8 cellular contexts compared by ENCODE assay signal in genomic region chr1:161530671-161531609, GRCh38. TPM values are rescaled to one million over a fixed set of nuclear protein-coding genes. Genes with fewer than 3 reads are reported as not detected.
DNase-seq lines count a peak whose midpoint lies in the region; ATAC-seq and TF ChIP-seq lines count a peak whose summit lies in the region.
"Not testable (repeated sequence)": the region's sequence is repeated elsewhere in the genome, so short reads cannot be mapped to it uniquely, and the experiment has no call there.

No MANE protein-coding gene starts in this region.

- H3K4me3 ChIP-seq in mononuclear cell (ENCODE audit: low read length), result peak overlapping the region; percentile 67

- not testable (repeated sequence) for H3K27me3 Mint-ChIP-seq in Calu3 (ENCODE audit: unreplicated experiment); IgD-negative memory B cell

- peaks cover 20% of the 10 kb centered on the region for H3K36me3 Mint-ChIP-seq in Calu3 (ENCODE audit: insufficient read depth, unreplicated experiment)
- H3K36me3 Mint-ChIP-seq in IgD-negative memory B cell, result not testable (repeated sequence)

- not testable (repeated sequence) for H3K4me1 Mint-ChIP-seq in Calu3 (ENCODE audit: low read depth, unreplicated experiment)
- peaks cover 0 to 16% (median 1%) of the 10 kb centered on the region in 3 donors for H3K4me1 Mint-ChIP-seq in IgD-negative memory B cell

- ATAC-seq in GM21619 (IDR thresholded peaks at IDR 0.05; ENCODE audit: unreplicated experiment), result peak; percentile 70

- not testable (repeated sequence) for H3K9me3 ChIP-seq in mononuclear cell (ENCODE audit: low read depth, low read length)

- intact Hi-C loops in Calu3 (cut with micrococcal nuclease; ENCODE audit: unreplicated experiment), result not testable (repeated sequence)

- not testable (repeated sequence) for H3K27me3 ChIP-seq in mononuclear cell (ENCODE audit: insufficient read depth, low read length)

- DNase-seq in Calu3, result peak; percentile 91
- peak; percentile 99 for DNase-seq in OCI-M1 (lab: John Stamatoyannopoulos, UW)
- peak; percentile 92 for DNase-seq in activated T-cell treated with anti-CD3 and anti-CD28 coated beads for 48 hours (ENCODE audit: low read depth)
- DNase-seq in epithelial cell of prostate (ENCODE audit: low read depth, low spot score), result peak; percentile 62
- peak; percentile 82 to 89 for DNase-seq in stimulated activated CD8-positive, alpha-beta memory T cell treated with anti-CD3 and anti-CD28 coated beads, Interleukin-15, amount 100 ng/mL, for 48 hours (ENCODE audit: low read depth in 2 of 2)

- peaks cover 34% of the 10 kb centered on the region for H3K4me1 ChIP-seq in mononuclear cell (ENCODE audit: insufficient read depth, low read length)

- H3K27ac ChIP-seq in epithelial cell of prostate, result peak overlapping the region; percentile 43

- H3K27ac Mint-ChIP-seq in Calu3 (ENCODE audit: unreplicated experiment) (peak overlapping the region; percentile 97), IgD-negative memory B cell (peak overlapping the region; percentile 98 to 100 (median 98))

- peak overlapping the region; percentile 79 for H3K4me3 Mint-ChIP-seq in Calu3 (ENCODE audit: low read depth, unreplicated experiment)
- H3K4me3 Mint-ChIP-seq in IgD-negative memory B cell, result peak overlapping the region; percentile 93 to 99 (median 96)

- BruUV-seq in Calu3 (replicated peaks; lab: Mats Ljungman, UMichigan), result TSS peak; percentile 98

- H3K9me3 Mint-ChIP-seq in Calu3 (ENCODE audit: low read depth, unreplicated experiment); IgD-negative memory B cell: not testable (repeated sequence)

- not testable (repeated sequence) for TF ChIP-seq CTCF in Calu3 (IDR thresholded peaks at IDR 0.05; ENCODE audit: unreplicated experiment)

- CTCF ChIA-PET in Calu3 (lab: Charles Lee), result interaction anchor here (0.9 kb wide), 1 partner anchor 208 kb away, joined by 4 read pairs; no protein-coding TSS in a partner anchor

RNA-seq across cellular contexts. Expression of gene HSPA6, which starts 6.6 kb away (rescaled TPM):
- total RNA-seq in Calu3 (2022) (1.3 and 1.9 TPM in 2 replicates), mononuclear cell (2.8 TPM)
- polyA plus RNA-seq in IgD-negative memory B cell, result 0.80 TPM

RNA-seq across cellular contexts. Expression of gene FCGR3A, which starts 18.7 kb away (rescaled TPM):
- total RNA-seq in Calu3 (2022) (not detected in 2 replicates), mononuclear cell (27.8 TPM)
- 4.4 TPM for polyA plus RNA-seq in IgD-negative memory B cell

RNA-seq across cellular contexts. Expression of gene FCGR2A, which starts 25.7 kb away (rescaled TPM):
- total RNA-seq in Calu3 (2022) (not detected in 2 replicates), mononuclear cell (182 TPM)
- 1.3 TPM for polyA plus RNA-seq in IgD-negative memory B cell

Comparison
In these comparisons a context has a peak if more than half of its experiments do, and no peak if none do; other contexts are left out.
1. Peak in every context shown above with its lines: DNase-seq, ATAC-seq, H3K4me3 ChIP-seq and H3K27ac ChIP-seq.
2. RNA of gene FCGR3A, which starts 18.7 kb away (total RNA-seq): 27.8 TPM in mononuclear cell (single experiment); not detected in Calu3; every median in the first group is over 10 times any median in the second.
3. RNA of gene FCGR2A, which starts 25.7 kb away (total RNA-seq): 182 TPM in mononuclear cell (single experiment); not detected in Calu3; every median in the first group is over 100 times any median in the second.